In the genomic region with DNA sequence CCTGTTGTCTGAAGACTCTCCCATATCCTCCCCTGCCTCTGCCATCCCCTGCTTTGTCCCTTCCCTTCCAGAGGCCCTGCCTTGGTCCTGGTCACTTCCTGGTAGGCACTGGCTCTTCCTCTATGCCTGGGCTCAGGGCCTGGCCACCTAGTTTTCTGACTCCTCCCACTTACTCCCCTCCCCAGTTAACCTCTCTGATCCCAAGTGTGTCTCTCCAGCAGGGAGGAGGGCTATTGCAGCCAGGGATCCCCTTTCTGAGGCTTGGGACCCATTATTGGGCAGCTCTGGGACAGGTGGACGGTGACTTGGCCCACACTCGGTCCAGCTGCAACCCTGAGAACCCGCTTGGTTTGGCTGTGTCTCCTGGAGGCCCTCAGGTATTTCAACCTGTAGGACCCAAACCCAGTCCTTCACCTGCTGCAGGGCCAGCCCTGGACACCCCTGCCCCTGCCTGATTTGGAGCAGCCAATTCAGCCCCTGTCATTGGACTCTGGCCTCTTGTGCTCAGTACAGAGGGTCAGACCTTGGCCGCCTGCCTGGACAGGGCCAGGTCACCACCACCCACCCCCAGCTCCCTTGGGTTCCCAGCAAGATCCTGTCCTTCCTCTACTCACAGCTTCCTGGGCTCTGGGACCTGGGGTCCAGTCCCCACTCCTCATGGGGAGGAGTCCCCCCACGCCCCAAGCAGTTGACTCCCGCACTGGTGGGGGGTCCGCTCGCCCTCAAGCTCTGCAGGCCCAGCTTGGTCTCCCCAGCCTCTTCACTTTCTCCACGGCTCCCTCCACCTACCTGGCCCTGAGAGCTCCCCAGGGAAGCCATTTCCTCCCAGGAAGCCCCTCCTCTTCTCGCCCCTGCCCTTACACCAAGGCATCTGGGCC, we compare ENCODE assay signal across 9 cellular contexts. TPM values are rescaled to one million over a fixed set of nuclear protein-coding genes. Genes with fewer than 3 reads are reported as not detected.
DNase-seq lines count a peak whose midpoint lies in the region; ATAC-seq and TF ChIP-seq lines count a peak whose summit lies in the region.
"Had no signal": no experiment of that assay in that cellular context is flagged by ENCODE, and none has a peak within 500 bp of the region (broad histone marks: within the 10 kb centered on the region; RNA-seq: fewer than 3 reads in every experiment).

No MANE protein-coding gene starts in this region.

- no peak overlapping the region for H2BK120ac ChIP-seq in IMR-90 (ENCODE audit: low read depth, low read length)

- peaks cover 6% of the 10 kb centered on the region for H3K4me1 Mint-ChIP-seq in endodermal cell
- peaks cover 21 to 74% of the 10 kb centered on the region in 2 donors for H3K4me1 Mint-ChIP-seq in natural killer cell

- H3K4me3 Mint-ChIP-seq in endodermal cell: no peak overlapping the region
- H3K4me3 Mint-ChIP-seq in natural killer cell: peak overlapping the region; percentile 63

- intact Hi-C loops in IMR-90 (cut with micrococcal nuclease): no loop called here
- intact Hi-C loops in natural killer cell (cut with micrococcal nuclease): no loop called here

- DNase-seq in IMR-90 (no peak), endodermal cell (peak; percentile 61), natural killer cell (no peak), pons (ENCODE audit: low spot score) (no peak), NCI-H2196 (lab: John Stamatoyannopoulos, UW; ENCODE audit: unreplicated experiment) (no peak), NCI-H446 treated with DMSO at 0.1 percent for 48 hours (lab: John Stamatoyannopoulos, UW) (no peak)
- DNase-seq: NCI-H1092 had no signal

- H3K36me3 ChIP-seq in BLaER1 (no peaks in the 10 kb centered on the region), IMR-90 (ENCODE audit: control insufficient read depth, insufficient read depth, low read length) (no peaks in the 10 kb centered on the region), endodermal cell (ENCODE audit: control insufficient read depth, insufficient read depth, low read length) (no peaks in the 10 kb centered on the region)

- H3K27me3 Mint-ChIP-seq in endodermal cell (ENCODE audit: insufficient read depth) (peaks cover 36% of the 10 kb centered on the region), natural killer cell (ENCODE audit: low read depth in 2 of 2) (no peaks in the 10 kb centered on the region)

- WGBS in IMR-90 (ENCODE audit: extremely low coverage in 2 of 2, insufficient read length in 1 of 2), 2 experiments: 88% methylated on average over 6 of the region's 10 CpGs; no CpG with 5 or more reads in 1 of the 2 experiments
- 85 to 97% methylated on average over 3 to 10 of the region's 10 CpGs for WGBS in endodermal cell (ENCODE audit: insufficient coverage in 1 of 2, insufficient read length in 1 of 2), 2 experiments

- H3K27me3 ChIP-seq in BLaER1 (0 out of 2 replicates have a peak, but pooled peaks cover 4% of the 10 kb centered on the region), IMR-90 (ENCODE audit: control insufficient read depth, insufficient read depth, low read length) (no peaks in the 10 kb centered on the region), endodermal cell (ENCODE audit: control insufficient read depth, insufficient read depth, low read length, poor library complexity, severe bottlenecking) (peaks cover 15% of the 10 kb centered on the region)

- H3K9me1 ChIP-seq in IMR-90 (ENCODE audit: insufficient read depth, low read length): peaks cover 16% of the 10 kb centered on the region

- no peak overlapping the region; the same call in 1 of the 2 replicates for H2AK5ac ChIP-seq in IMR-90 (ENCODE audit: low read depth, low read length)

- H4K5ac ChIP-seq in IMR-90 (ENCODE audit: low read depth, low read length): no peak overlapping the region

- TF ChIP-seq CTCF in IMR-90 (conservative IDR thresholded peaks at IDR 0.05; ENCODE audit: low read depth, low read length): no peak
- no peak for TF ChIP-seq CTCF in endodermal cell (conservative IDR thresholded peaks at IDR 0.05)
- no peak for TF ChIP-seq CTCF in natural killer cell (IDR thresholded peaks at IDR 0.05)

- H3K36me3 Mint-ChIP-seq in endodermal cell (ENCODE audit: low read depth) (no peaks in the 10 kb centered on the region), natural killer cell (no peaks in the 10 kb centered on the region)

- no peak overlapping the region for H4K91ac ChIP-seq in IMR-90 (ENCODE audit: insufficient read depth, low read depth, low read length)

- no TSS peak for BruUV-seq in IMR-90 (replicated peaks; lab: Mats Ljungman, UMichigan)

- in situ Hi-C loops in IMR-90 (cut with MboI; ENCODE audit: low sequenced_read_pairs): no loop called here

- peaks cover 9 to 32% of the 10 kb centered on the region in 2 experiments; a peak in 3 of 4 replicates for H3K79me1 ChIP-seq in IMR-90 (ENCODE audit: low read depth in 1 of 2, low read length in 2 of 2)

- no peak overlapping the region for H3K56ac ChIP-seq in IMR-90 (ENCODE audit: extremely low read depth, insufficient read depth, low read length)

- no peaks in the 10 kb centered on the region for H3K9me3 ChIP-seq in BLaER1
- no peaks in the 10 kb centered on the region for H3K9me3 ChIP-seq in IMR-90 (ENCODE audit: control insufficient read depth, insufficient read depth, low read length)
- no peaks in the 10 kb centered on the region for H3K9me3 ChIP-seq in endodermal cell (ENCODE audit: control insufficient read depth, low read length)

- H2BK15ac ChIP-seq in IMR-90 (ENCODE audit: low read depth, low read length): no peak overlapping the region

- TF ChIP-seq RAD21 in IMR-90 (IDR thresholded peaks at IDR 0.05; ENCODE audit: low read length): no peak

- ATAC-seq in IMR-90 (ENCODE audit: low read depth): no peak
- ATAC-seq in natural killer cell: no peak
- ATAC-seq in HG03565 (IDR thresholded peaks at IDR 0.05; ENCODE audit: unreplicated experiment): no peak

- H3K4me2 ChIP-seq in BLaER1 (peak overlapping the region; percentile 100), IMR-90 (ENCODE audit: low read depth, low read length) (no peak overlapping the region)

- no peak overlapping the region for H3K4ac ChIP-seq in IMR-90 (ENCODE audit: low read depth, low read length)

- H4K20me1 ChIP-seq in BLaER1: peaks cover 18% of the 10 kb centered on the region
- H4K20me1 ChIP-seq in IMR-90 (ENCODE audit: insufficient read depth, low read length): no peaks in the 10 kb centered on the region; the same call in 1 of the 2 replicates

- H3K14ac ChIP-seq in IMR-90 (replicated peaks; ENCODE audit: low read depth, low read length): no peak overlapping the region

- H3K27ac Mint-ChIP-seq in endodermal cell (no peak overlapping the region), natural killer cell (peak overlapping the region in 1 of 2 donors; percentile 88)

- H3K9me3 Mint-ChIP-seq in endodermal cell: no peaks in the 10 kb centered on the region
- no peaks in the 10 kb centered on the region for H3K9me3 Mint-ChIP-seq in natural killer cell

- no peak overlapping the region for H2BK5ac ChIP-seq in IMR-90 (ENCODE audit: low read depth, low read length, poor library complexity, severe bottlenecking)

- H3K4me1 ChIP-seq in BLaER1: peaks cover 98% of the 10 kb centered on the region
- H3K4me1 ChIP-seq in IMR-90 (ENCODE audit: control insufficient read depth, insufficient read depth, low read length): peaks cover 29% of the 10 kb centered on the region
- peaks cover 5% of the 10 kb centered on the region for H3K4me1 ChIP-seq in endodermal cell (ENCODE audit: control insufficient read depth, insufficient read depth, low read length)

- H3K4me3 ChIP-seq in BLaER1: no peak overlapping the region
- H3K4me3 ChIP-seq in IMR-90 (ENCODE audit: insufficient read depth, low read depth, low read length): no peak overlapping the region
- no peak overlapping the region for H3K4me3 ChIP-seq in endodermal cell (ENCODE audit: low read length)

- no peak for TF ChIP-seq POLR2A in IMR-90 (IDR thresholded peaks at IDR 0.05; ENCODE audit: low read depth, low read length)

- peak overlapping the region; percentile 32 for H2AFZ ChIP-seq in IMR-90 (replicated peaks; ENCODE audit: low read length, poor library complexity)

- dilution Hi-C loops in IMR-90 (cut with HindIII; ENCODE audit: low sequenced_read_pairs, unreplicated experiment): no loop called here

- H3K9ac ChIP-seq in BLaER1 (no peak overlapping the region), IMR-90 (ENCODE audit: low read depth, low read length) (no peak overlapping the region), endodermal cell (ENCODE audit: extremely low read depth, low read length, poor library complexity, severe bottlenecking) (no peak overlapping the region)

- peak overlapping the region; percentile 72 for H2AK9ac ChIP-seq in IMR-90 (replicated peaks; ENCODE audit: low read depth, low read length, poor library complexity)

- no peak overlapping the region for H3K18ac ChIP-seq in IMR-90 (ENCODE audit: low read depth, low read length)

- H3K23ac ChIP-seq in IMR-90 (ENCODE audit: low read depth, low read length): no peak overlapping the region; the same call in 1 of the 2 replicates

- no peak overlapping the region for H4K8ac ChIP-seq in IMR-90 (ENCODE audit: low read depth in 2 of 2, low read length in 2 of 2)

- no peak overlapping the region for H2BK20ac ChIP-seq in IMR-90 (ENCODE audit: low read depth, low read length)

- H3K27ac ChIP-seq in BLaER1 (0 out of 2 replicates have a peak overlapping the region, but pooled peaks have one; percentile 24), IMR-90 (ENCODE audit: insufficient read depth, low read length) (no peak overlapping the region), endodermal cell (ENCODE audit: low read depth, low read length) (no peak overlapping the region)

- CTCF ChIA-PET in IMR-90 (lab: Yijun Ruan, JAX): no interaction called here

- POLR2A ChIA-PET in IMR-90 (lab: Charles Lee; ENCODE audit: unreplicated experiment): no interaction called here

RNA-seq across cellular contexts. Expression of gene SH3BP2, which starts 1.1 kb away (rescaled TPM):
- 8.9 and 9.0 TPM in 2 replicates for total RNA-seq in IMR-90 (2012; rRNA removed)
- polyA plus RNA-seq in IMR-90 (2012; rRNA removed): 37.2 and 45.3 TPM in 2 replicates
- polyA plus RNA-seq in IMR-90 (2012; cell fraction: cytosol; rRNA removed): 20.8 and 21.2 TPM in 2 replicates
- 229 and 480 TPM in 2 replicates for polyA plus RNA-seq in IMR-90 (2012; cell fraction: nucleus; rRNA removed; ENCODE audit: low replicate concordance)
- 10 to 100 TPM; 40.5 to 43.8 TPM for total RNA-seq in endodermal cell
- 28.2 TPM for polyA plus RNA-seq in endodermal cell (2013, experiment 1 of 2)
- polyA plus RNA-seq in endodermal cell (2013, experiment 2 of 2): 21.3 TPM
- 100 to 1,000 TPM; 213 to 283 (median 221) TPM for total RNA-seq in natural killer cell

RNA-seq across cellular contexts. Expression of gene TNIP2, which starts 35.6 kb away (rescaled TPM):
- total RNA-seq in IMR-90 (2012; rRNA removed) (33.3 and 36.9 TPM in 2 replicates), endodermal cell (10 to 100 TPM; 33.1 to 36.5 TPM), natural killer cell (10 to 100 TPM; 35.6 to 53.9 (median 41.6) TPM)
- 38.5 and 46.1 TPM in 2 replicates for polyA plus RNA-seq in IMR-90 (2012; rRNA removed)
- polyA plus RNA-seq in IMR-90 (2012; cell fraction: cytosol; rRNA removed): 48.6 and 56.4 TPM in 2 replicates
- polyA plus RNA-seq in IMR-90 (2012; cell fraction: nucleus; rRNA removed; ENCODE audit: low replicate concordance): 120 and 143 TPM in 2 replicates
- polyA plus RNA-seq in endodermal cell (2013, experiment 1 of 2): 23.3 TPM
- 22.1 TPM for polyA plus RNA-seq in endodermal cell (2013, experiment 2 of 2)

RNA-seq across cellular contexts. Expression of gene ADD1, which starts 51.9 kb away (rescaled TPM):
- total RNA-seq in IMR-90 (2012; rRNA removed) (117 and 122 TPM in 2 replicates), endodermal cell (100 to 1,000 TPM; 231 to 257 TPM), natural killer cell (100 to 1,000 TPM; 383 to 465 (median 452) TPM)
- polyA plus RNA-seq in IMR-90 (2012; rRNA removed): 190 and 215 TPM in 2 replicates
- polyA plus RNA-seq in IMR-90 (2012; cell fraction: cytosol; rRNA removed): 170 and 354 TPM in 2 replicates
- polyA plus RNA-seq in IMR-90 (2012; cell fraction: nucleus; rRNA removed; ENCODE audit: low replicate concordance): 291 and 369 TPM in 2 replicates
- 244 TPM for polyA plus RNA-seq in endodermal cell (2013, experiment 1 of 2)
- polyA plus RNA-seq in endodermal cell (2013, experiment 2 of 2): 230 TPM

Comparison
In these comparisons a context has a peak if more than half of its experiments do, and no peak if none do; other contexts are left out.
1. RNA of gene SH3BP2, which starts 1.1 kb away (total RNA-seq): 213 to 283 TPM in natural killer cell; 40.5 to 43.8 TPM in endodermal cell and 8.9 to 9.0 TPM in IMR-90; every median in the first group is over 4 times any median in the second.